Comparison of ENCODE assay signal across 13 cellular contexts in genomic region chr3:141150431-141150830, GRCh38.
"Had no signal": no experiment of that assay in that cellular context is flagged by ENCODE, and none has a peak within 500 bp of the region (broad histone marks: within the 10 kb centered on the region; RNA-seq: fewer than 3 reads in every experiment).

No MANE protein-coding gene starts in this region.

- ATAC-seq: left lobe of liver; psoas muscle; right cardiac atrium; stimulated activated effector memory CD8-positive, alpha-beta T cell treated with anti-CD3 and anti-CD28 coated beads, Interleukin-12 subunit alpha, Interleukin-12 subunit beta, amount 100 ng/mL, for 72 hours had no signal

- H3K9me3 ChIP-seq: psoas muscle had no signal

- H3K27ac Mint-ChIP-seq: activated naive CD8-positive, alpha-beta T cell; stimulated activated effector memory CD8-positive, alpha-beta T cell treated with anti-CD3 and anti-CD28 coated beads, Interleukin-12 subunit alpha, Interleukin-12 subunit beta, amount 100 ng/mL, for 72 hours had no signal

- H3K27ac ChIP-seq: psoas muscle had no signal

- DNase-seq: activated CD4-positive, alpha-beta T cell treated with anti-CD3 and anti-CD28 coated beads for 1 hour; activated gamma-delta T cell; erythroblast; head of caudate nucleus; kidney; psoas muscle; right cardiac atrium; stimulated activated CD4-positive, alpha-beta T cell treated with anti-CD3 and anti-CD28 coated beads, Interleukin-4, amount 100 ng/mL, for 24 hours; T1000 had no signal

- H3K36me3 Mint-ChIP-seq: activated naive CD8-positive, alpha-beta T cell; stimulated activated effector memory CD8-positive, alpha-beta T cell treated with anti-CD3 and anti-CD28 coated beads, Interleukin-12 subunit alpha, Interleukin-12 subunit beta, amount 100 ng/mL, for 72 hours had no signal

- H3K4me3 ChIP-seq: lung, psoas muscle had no signal

- H3K4me1 ChIP-seq: psoas muscle had no signal

- H3K27me3 Mint-ChIP-seq: activated naive CD8-positive, alpha-beta T cell had no signal

- H3K4me3 Mint-ChIP-seq: activated naive CD8-positive, alpha-beta T cell; stimulated activated effector memory CD8-positive, alpha-beta T cell treated with anti-CD3 and anti-CD28 coated beads, Interleukin-12 subunit alpha, Interleukin-12 subunit beta, amount 100 ng/mL, for 72 hours had no signal

- H3K9me3 Mint-ChIP-seq: stimulated activated effector memory CD8-positive, alpha-beta T cell treated with anti-CD3 and anti-CD28 coated beads, Interleukin-12 subunit alpha, Interleukin-12 subunit beta, amount 100 ng/mL, for 72 hours had no signal

- H3K4me1 Mint-ChIP-seq: stimulated activated effector memory CD8-positive, alpha-beta T cell treated with anti-CD3 and anti-CD28 coated beads, Interleukin-12 subunit alpha, Interleukin-12 subunit beta, amount 100 ng/mL, for 72 hours had no signal
